ENCODE assay signal across 28 cellular contexts in genomic region chr12:39393890-39394289, GRCh38. TPM values are rescaled to one million over a fixed set of nuclear protein-coding genes. Genes with fewer than 3 reads are reported as not detected.
DNase-seq lines count a peak whose midpoint lies in the region; ATAC-seq and TF ChIP-seq lines count a peak whose summit lies in the region.
"Had no signal": no experiment of that assay in that cellular context is flagged by ENCODE, and none has a peak within 500 bp of the region (broad histone marks: within the 10 kb centered on the region; RNA-seq: fewer than 3 reads in every experiment).

No MANE protein-coding gene starts in this region.

- no peaks in the 10 kb centered on the region for H3K9me2 ChIP-seq in SK-N-SH

- H3K27ac Mint-ChIP-seq in brain: peak overlapping the region; percentile 11 to 80 (median 46)
- H3K27ac Mint-ChIP-seq: activated naive CD4-positive, alpha-beta T cell treated with anti-CD3 and anti-CD28 coated beads, Interleukin-2, amount 50 U/mL, for 72 hours; CD4-positive, alpha-beta T cell had no signal

- no peak for TF ChIP-seq POLR2A in right lobe of liver (IDR thresholded peaks at IDR 0.05)

- peaks cover 67% of the 10 kb centered on the region for H3K4me1 Mint-ChIP-seq in brain

- H3K27me3 Mint-ChIP-seq in brain: no peaks in the 10 kb centered on the region
- H3K27me3 Mint-ChIP-seq: CD4-positive, alpha-beta T cell had no signal

- H3K36me3 ChIP-seq in SK-N-SH (replicated peaks in 1 of 2; ENCODE audit: control insufficient read depth in 1 of 2, insufficient read depth in 2 of 2, low read length in 1 of 2) (no peaks in the 10 kb centered on the region), iPS-18a (ENCODE audit: control insufficient read depth, low read depth, low read length) (no peaks in the 10 kb centered on the region), right lobe of liver (no peaks in the 10 kb centered on the region)
- H3K36me3 ChIP-seq: esophagus muscularis mucosa, suprapubic skin, upper lobe of right lung had no signal

- H3K4me1 ChIP-seq in SK-N-SH (ENCODE audit: control insufficient read depth in 1 of 2, insufficient read depth in 2 of 2, low read depth in 1 of 2, low read length in 1 of 2) (peaks cover 0 to 56% of the 10 kb centered on the region in 2 experiments; a peak in 2 of 4 replicates), iPS-18a (ENCODE audit: control insufficient read depth, low read depth, low read length) (peaks cover 45% of the 10 kb centered on the region), right lobe of liver (no peaks in the 10 kb centered on the region)
- H3K4me1 ChIP-seq: esophagus muscularis mucosa, suprapubic skin, upper lobe of right lung had no signal

- H3K79me2 ChIP-seq in SK-N-SH (ENCODE audit: insufficient read depth): no peaks in the 10 kb centered on the region

- no peak for DNase-seq in SK-N-SH
- DNase-seq in right lobe of liver: no peak
- DNase-seq in HCEC 1CT: no peak
- DNase-seq in left lobe of liver (ENCODE audit: low spot score): no peak
- DNase-seq: 8988T; activated CD4-positive, alpha-beta T cell treated with anti-CD3 and anti-CD28 coated beads for 4 hours; activated effector memory CD4-positive, alpha-beta T cell treated with Interleukin-2 at 50 U/mL for 16 hours; activated T-cell treated with anti-CD3 and anti-CD28 coated beads, Interleukin-2, amount 50 U/mL, for 1 hour; CD4-positive, alpha-beta T cell; cortex of kidney; foreskin fibroblast; head of caudate nucleus; Karpas-422; left colon; NCI-H2029 treated with DMSO at 0.1 percent for 48 hours; NCI-H226; NCI-H526 treated with DMSO at 0.1 percent for 48 hours; small intestine; stimulated activated naive CD4-positive, alpha-beta T cell treated with Interleukin-2 at 50 U/mL for 16 hours; T-helper 9 cell; upper lobe of right lung had no signal

- H4K20me1 ChIP-seq in SK-N-SH (ENCODE audit: insufficient read depth): no peaks in the 10 kb centered on the region

- H3F3A ChIP-seq in SK-N-SH (replicated peaks; ENCODE audit: insufficient read depth): no peaks in the 10 kb centered on the region

- POLR2A ChIA-PET in SK-N-SH (lab: Yijun Ruan, JAX): interaction anchor here (1.4 kb wide), 1 partner anchor 50 kb away, joined by 6 read pairs; the partner anchor contains the start of gene KIF21A

- TF ChIP-seq EP300 in SK-N-SH (IDR thresholded peaks at IDR 0.05; ENCODE audit: borderline replicate concordance in 1 of 2, low read depth in 1 of 2, low read length in 1 of 2): no peak

- H3K27ac ChIP-seq in SK-N-SH (ENCODE audit: low read depth in 2 of 2, low read length in 1 of 2): peak overlapping the region in 1 of 2 experiments; percentile 96; a peak in 2 of 4 replicates
- peak overlapping the region; percentile 92 for H3K27ac ChIP-seq in iPS-18a (ENCODE audit: low read length)
- no peak overlapping the region for H3K27ac ChIP-seq in right lobe of liver
- H3K27ac ChIP-seq: esophagus muscularis mucosa, suprapubic skin, upper lobe of right lung had no signal

- intact Hi-C loops in right lobe of liver (cut with DNase I): no loop called here

- no peak for TF ChIP-seq RAD21 in SK-N-SH (IDR thresholded peaks at IDR 0.05; ENCODE audit: low read length)

- no peak overlapping the region for H2AFZ ChIP-seq in SK-N-SH (ENCODE audit: low read depth)

- H3K4me3 ChIP-seq in SK-N-SH (ENCODE audit: low read depth in 2 of 2, low read length in 1 of 2) (no peak overlapping the region), iPS-18a (ENCODE audit: low read length) (peak overlapping the region; percentile 34), right lobe of liver (no peak overlapping the region)
- H3K4me3 ChIP-seq: esophagus muscularis mucosa, suprapubic skin, upper lobe of right lung had no signal

- no peaks in the 10 kb centered on the region for H3K27me3 ChIP-seq in SK-N-SH (ENCODE audit: insufficient read depth)
- no peaks in the 10 kb centered on the region for H3K27me3 ChIP-seq in iPS-18a (ENCODE audit: control insufficient read depth, insufficient read depth, low read length)
- no peaks in the 10 kb centered on the region for H3K27me3 ChIP-seq in right lobe of liver
- H3K27me3 ChIP-seq: esophagus muscularis mucosa, suprapubic skin, upper lobe of right lung had no signal

- TF ChIP-seq CTCF in SK-N-SH (IDR thresholded peaks at IDR 0.05) (no peak), brain (conservative IDR thresholded peaks at IDR 0.05) (no peak), right lobe of liver (IDR thresholded peaks at IDR 0.05) (no peak)

- ATAC-seq in SK-N-SH treated with all-trans-retinoic acid at 6 μM for 48 hours (no peak), right lobe of liver (no peak), GM18907 (IDR thresholded peaks at IDR 0.05; ENCODE audit: unreplicated experiment) (no peak), left lobe of liver (no peak)
- ATAC-seq: activated naive CD4-positive, alpha-beta T cell treated with anti-CD3 and anti-CD28 coated beads, Interleukin-2, amount 50 U/mL, for 72 hours; left colon; upper lobe of right lung had no signal

- H3K9ac ChIP-seq in SK-N-SH (no peak overlapping the region), iPS-18a (ENCODE audit: low read length) (peak overlapping the region; percentile 36)

- H3K9me3 ChIP-seq in SK-N-SH: no peaks in the 10 kb centered on the region
- H3K9me3 ChIP-seq in iPS-18a (ENCODE audit: control insufficient read depth, low read depth, low read length): no peaks in the 10 kb centered on the region
- H3K9me3 ChIP-seq in right lobe of liver: no peaks in the 10 kb centered on the region
- H3K9me3 ChIP-seq: esophagus muscularis mucosa, suprapubic skin, upper lobe of right lung had no signal

- CTCF ChIA-PET in SK-N-SH (lab: Yijun Ruan, JAX): interaction anchor here (0.8 to 1.8 kb wide), 7 partner anchors 10 to 69 kb away, joined by 3 to 6 read pairs (median 4); no protein-coding TSS in a partner anchor

- peaks cover 12% of the 10 kb centered on the region for H3K36me3 Mint-ChIP-seq in brain
- H3K36me3 Mint-ChIP-seq: activated naive CD4-positive, alpha-beta T cell treated with anti-CD3 and anti-CD28 coated beads, Interleukin-2, amount 50 U/mL, for 72 hours had no signal

- peak overlapping the region in 4 of 5 experiments; percentile 34 to 42 (median 36) for H3K4me3 Mint-ChIP-seq in brain
- H3K4me3 Mint-ChIP-seq: CD4-positive, alpha-beta T cell had no signal

- peaks cover 0 to 3% (median 0%) of the 10 kb centered on the region in 5 experiments for H3K9me3 Mint-ChIP-seq in brain
- H3K9me3 Mint-ChIP-seq: CD4-positive, alpha-beta T cell had no signal

- WGBS in SK-N-SH (ENCODE audit: low lambda C conversion rate): 76% methylated on average over 5 of the region's 5 CpGs
- WGBS in right lobe of liver (ENCODE audit: insufficient coverage, low coverage, low lambda C conversion rate, missing lambda C conversion rate): 75% methylated on average over 5 of the region's 5 CpGs

- H3K4me2 ChIP-seq in SK-N-SH: no peak overlapping the region

TF ChIP-seq in SK-N-SH, 30 proteins besides CTCF, POLR2A, EP300 and RAD21:
- TF ChIP-seq, protein P1, sequence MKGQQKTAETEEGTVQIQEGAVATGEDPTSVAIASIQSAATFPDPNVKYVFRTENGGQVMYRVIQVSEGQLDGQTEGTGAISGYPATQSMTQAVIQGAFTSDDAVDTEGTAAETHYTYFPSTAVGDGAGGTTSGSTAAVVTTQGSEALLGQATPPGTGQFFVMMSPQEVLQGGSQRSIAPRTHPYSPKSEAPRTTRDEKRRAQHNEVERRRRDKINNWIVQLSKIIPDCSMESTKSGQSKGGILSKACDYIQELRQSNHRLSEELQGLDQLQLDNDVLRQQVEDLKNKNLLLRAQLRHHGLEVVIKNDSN (IDR thresholded peaks at IDR 0.05; ENCODE audit: borderline replicate concordance, low read depth): no peak
- TF ChIP-seq RCOR1 (IDR thresholded peaks at IDR 0.05; ENCODE audit: low read length) (0 out of 2 replicates have a peak, but pooled peaks have one; percentile 4), CHD2 (IDR thresholded peaks at IDR 0.05; ENCODE audit: low read length, partially characterized antibody) (peak; percentile 6), GATA2 (CRISPR knock-in tag; IDR thresholded peaks at IDR 0.05) (peak; percentile 12; the same call in 1 of the 2 replicates), ELF1 (IDR thresholded peaks at IDR 0.05) (no peak)

TF ChIP-seq in SK-N-SH treated with all-trans-retinoic acid at 6 μM for 48 hours, 23 proteins besides CTCF, POLR2A, EP300 and RAD21:
- TF ChIP-seq ZNF70 (CRISPR knock-in tag; IDR thresholded peaks at IDR 0.05) (no peak), BACH2 (CRISPR knock-in tag; IDR thresholded peaks at IDR 0.05; ENCODE audit: borderline replicate concordance) (no peak), ESRRG (CRISPR knock-in tag; IDR thresholded peaks at IDR 0.05) (no peak), PPARA (CRISPR knock-in tag; IDR thresholded peaks at IDR 0.05; ENCODE audit: borderline replicate concordance) (no peak), TCF4 (CRISPR knock-in tag; IDR thresholded peaks at IDR 0.05; ENCODE audit: borderline replicate concordance) (no peak), GLIS3 (CRISPR knock-in tag; IDR thresholded peaks at IDR 0.05) (no peak), ZFP30 (CRISPR knock-in tag; IDR thresholded peaks at IDR 0.05) (no peak), TOX (CRISPR knock-in tag; IDR thresholded peaks at IDR 0.05; ENCODE audit: borderline replicate concordance) (no peak), ZFP3 (CRISPR knock-in tag; IDR thresholded peaks at IDR 0.05) (no peak), ISL1 (CRISPR knock-in tag; IDR thresholded peaks at IDR 0.05) (no peak)
- TF ChIP-seq, protein P2, sequence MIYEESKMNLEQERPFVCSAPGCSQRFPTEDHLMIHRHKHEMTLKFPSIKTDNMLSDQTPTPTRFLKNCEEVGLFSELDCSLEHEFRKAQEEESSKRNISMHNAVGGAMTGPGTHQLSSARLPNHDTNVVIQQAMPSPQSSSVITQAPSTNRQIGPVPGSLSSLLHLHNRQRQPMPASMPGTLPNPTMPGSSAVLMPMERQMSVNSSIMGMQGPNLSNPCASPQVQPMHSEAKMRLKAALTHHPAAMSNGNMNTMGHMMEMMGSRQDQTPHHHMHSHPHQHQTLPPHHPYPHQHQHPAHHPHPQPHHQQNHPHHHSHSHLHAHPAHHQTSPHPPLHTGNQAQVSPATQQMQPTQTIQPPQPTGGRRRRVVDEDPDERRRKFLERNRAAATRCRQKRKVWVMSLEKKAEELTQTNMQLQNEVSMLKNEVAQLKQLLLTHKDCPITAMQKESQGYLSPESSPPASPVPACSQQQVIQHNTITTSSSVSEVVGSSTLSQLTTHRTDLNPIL (CRISPR knock-in tag; IDR thresholded peaks at IDR 0.05; ENCODE audit: low read depth): no peak

RNA-seq across cellular contexts. Expression of gene KIF21A, which starts 49.0 kb away (rescaled TPM):
- 3.6 and 7.2 TPM in 2 replicates for polyA plus RNA-seq in SK-N-SH (2012; rRNA removed)
- polyA plus RNA-seq in SK-N-SH (2012; cell fraction: cytosol; rRNA removed): 8.8 and 11.7 TPM in 2 replicates
- polyA plus RNA-seq in SK-N-SH (2012; cell fraction: nucleus; rRNA removed): 5.3 and 9.8 TPM in 2 replicates
- polyA plus RNA-seq in brain (ENCODE audit: insufficient read depth, low read depth, low replicate concordance): 10.6 TPM
- total RNA-seq in right lobe of liver: 10 to 100 TPM; 18.4 to 32.9 (median 27.8) TPM
- total RNA-seq in left lobe of liver: 18.8 TPM
